ENCODE assay signal across 6 cellular contexts in the genomic region with DNA sequence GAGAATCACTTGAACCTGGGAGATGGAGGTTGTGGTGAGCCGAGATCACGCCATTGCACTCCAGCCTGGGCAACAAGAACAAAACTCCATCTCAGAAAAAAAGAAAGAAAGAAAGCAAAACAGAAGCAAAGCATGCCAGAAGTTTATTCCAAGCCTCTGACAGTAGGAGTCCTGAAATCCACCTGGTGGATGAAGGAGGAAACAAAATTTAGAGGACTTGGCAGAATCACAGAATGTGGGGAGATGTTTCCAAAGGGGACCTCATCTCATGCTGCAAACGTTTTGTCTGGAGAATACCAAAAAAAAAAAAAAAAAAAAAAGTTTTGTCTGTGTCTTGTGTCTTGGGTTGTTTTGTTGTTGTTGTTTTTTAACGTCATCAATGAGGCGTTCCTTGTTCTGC.
DNase-seq lines count a peak whose midpoint lies in the region; ATAC-seq, FAIRE-seq and TF ChIP-seq lines count a peak whose summit lies in the region.
"Not testable (repeated sequence)": the region's sequence is repeated elsewhere in the genome, so short reads cannot be mapped to it uniquely, and the experiment has no call there.

No MANE protein-coding gene starts in this region.

- FAIRE-seq in HepG2 (lab: Jason Lieb, UNC) = not testable (repeated sequence)

- not testable (repeated sequence) for H3K4me3 Mint-ChIP-seq in GM23338, HFFc6, WTC11, endodermal cell

- not testable (repeated sequence) for H3K9ac ChIP-seq in mammary epithelial cell (ENCODE audit: insufficient read depth, low read length); endodermal cell (ENCODE audit: extremely low read depth, low read length, poor library complexity, severe bottlenecking); HepG2 (ENCODE audit: insufficient read depth, low read depth, low read length)

- DNase-seq in GM23338 (ENCODE audit: low spot score) (peak; percentile 39), HFFc6 (peak; percentile 1)
- DNase-seq in WTC11 (ENCODE audit: low spot score); mammary epithelial cell; endodermal cell; HepG2 (ENCODE audit: low spot score): not testable (repeated sequence)

- not testable (repeated sequence) for TF ChIP-seq EP300 in HepG2 (IDR thresholded peaks at IDR 0.05; ENCODE audit: low read depth in 2 of 2, low read length in 2 of 2); HepG2 (CRISPR knock-in tag; IDR thresholded peaks at IDR 0.05; ENCODE audit: borderline replicate concordance)

- not testable (repeated sequence) for H3F3A ChIP-seq in GM23338 (replicated peaks; ENCODE audit: low read depth)

- BruUV-seq in mammary epithelial cell (replicated peaks; lab: Mats Ljungman, UMichigan) = TSS peak; percentile 94
- not testable (repeated sequence) for BruUV-seq in HepG2 (replicated peaks; lab: Mats Ljungman, UMichigan)

- POLR2A ChIA-PET in WTC11 (lab: Charles Lee); HepG2 (lab: Yijun Ruan, JAX): not testable (repeated sequence)

- WGBS in mammary epithelial cell (ENCODE audit: low coverage, missing lambda C conversion rate) = 94% methylated on average over 2 of the region's 5 CpGs
- WGBS in endodermal cell (ENCODE audit: insufficient coverage in 1 of 2, insufficient read length in 1 of 2), 2 experiments = no CpG with 5 or more reads among the region's 5 CpGs
- WGBS in HepG2 (ENCODE audit: low lambda C conversion rate) = under 1% methylated on average over 5 of the region's 5 CpGs

- CTCF ChIA-PET in WTC11 (lab: Charles Lee); mammary epithelial cell (lab: Charles Lee; ENCODE audit: low non-redundant PET); HepG2 (lab: Yijun Ruan, JAX; ENCODE audit: low intra/inter-chr PET ratio, low total read pairs): not testable (repeated sequence)

- H3K9me3 ChIP-seq in mammary epithelial cell (replicated peaks; ENCODE audit: insufficient read depth, low read length); endodermal cell (ENCODE audit: control insufficient read depth, low read length); HepG2 (ENCODE audit: low read length): not testable (repeated sequence)

- intact Hi-C loops in mammary epithelial cell (cut with micrococcal nuclease); HepG2 (cut with micrococcal nuclease; ENCODE audit: unreplicated experiment): not testable (repeated sequence)

- not testable (repeated sequence) for H3K27ac Mint-ChIP-seq in GM23338, HFFc6, WTC11, endodermal cell

- TF ChIP-seq CTCF in GM23338 (conservative IDR thresholded peaks at IDR 0.05; ENCODE audit: low read depth in 2 of 2) (peak in 1 of 2 experiments; percentile 15; a peak in 1 of 4 replicates), HFFc6 (IDR thresholded peaks at IDR 0.05) (0 out of 2 replicates have a peak, but pooled peaks have one; percentile 5), endodermal cell (conservative IDR thresholded peaks at IDR 0.05) (peak; percentile 47)
- TF ChIP-seq CTCF in WTC11 (IDR thresholded peaks at IDR 0.05); mammary epithelial cell (conservative IDR thresholded peaks at IDR 0.05 in 1 of 2, IDR thresholded peaks at IDR 0.05 in 1 of 2; ENCODE audit: extremely low read depth in 1 of 2, insufficient read depth in 1 of 2, low read depth in 1 of 2, low read length in 2 of 2); HepG2 (CRISPR knock-in tag; IDR thresholded peaks at IDR 0.05): not testable (repeated sequence)

- not testable (repeated sequence) for H3K36me3 Mint-ChIP-seq in GM23338 (ENCODE audit: low read depth); HFFc6 (ENCODE audit: low read depth); WTC11; endodermal cell (ENCODE audit: low read depth)

- TF ChIP-seq RAD21 in HepG2 (CRISPR knock-in tag; IDR thresholded peaks at IDR 0.05) = not testable (repeated sequence)

- ATAC-seq in GM23338 (peak; percentile 70), WTC11 (peak; percentile 65), HepG2 (peak; percentile 81)

- not testable (repeated sequence) for H3K9me3 Mint-ChIP-seq in GM23338, HFFc6, WTC11, endodermal cell

- not testable (repeated sequence) for H3K27me3 ChIP-seq in GM23338 (ENCODE audit: insufficient read depth); mammary epithelial cell (ENCODE audit: insufficient read depth, low read length); endodermal cell (ENCODE audit: control insufficient read depth, insufficient read depth, low read length, poor library complexity, severe bottlenecking); HepG2 (ENCODE audit: control insufficient read depth in 1 of 2, insufficient read depth in 2 of 2, low read length in 2 of 2)

- H3K27ac ChIP-seq in GM23338 (ENCODE audit: low read depth); mammary epithelial cell (ENCODE audit: insufficient read depth, low read depth, low read length); endodermal cell (ENCODE audit: low read depth, low read length); HepG2 (ENCODE audit: extremely low read length, insufficient read depth, low read length): not testable (repeated sequence)

- not testable (repeated sequence) for H3K4me1 Mint-ChIP-seq in GM23338; HFFc6 (ENCODE audit: low read depth); WTC11; endodermal cell

- not testable (repeated sequence) for TF ChIP-seq POLR2A in HepG2 (IDR thresholded peaks at IDR 0.05; ENCODE audit: insufficient read depth in 1 of 2, low read depth in 2 of 2, low read length in 2 of 2)

- H3K4me2 ChIP-seq in GM23338; mammary epithelial cell (ENCODE audit: insufficient read depth, low read depth, low read length); HepG2 (ENCODE audit: low read depth, low read length): not testable (repeated sequence)

- not testable (repeated sequence) for H3K36me3 ChIP-seq in GM23338 (ENCODE audit: insufficient read depth); mammary epithelial cell (ENCODE audit: insufficient read depth, low read length); endodermal cell (ENCODE audit: control insufficient read depth, insufficient read depth, low read length); HepG2 (replicated peaks in 1 of 2; ENCODE audit: control insufficient read depth in 1 of 2, insufficient read depth in 2 of 2, low read length in 2 of 2)

- in situ Hi-C loops in mammary epithelial cell (cut with MboI; ENCODE audit: low sequenced_read_pairs in 2 of 2); HepG2 (cut with HindIII; ENCODE audit: extremely low pct_ligation_motif_present, low pct_unique_long_range_greater_than_20kb): not testable (repeated sequence)

- H3K79me2 ChIP-seq in GM23338 (replicated peaks; ENCODE audit: insufficient read depth); mammary epithelial cell (ENCODE audit: insufficient read depth, low read length); HepG2 (ENCODE audit: insufficient read depth, low read length): not testable (repeated sequence)

- not testable (repeated sequence) for H3K4me1 ChIP-seq in GM23338 (ENCODE audit: insufficient read depth); mammary epithelial cell (ENCODE audit: insufficient read depth, low read length); endodermal cell (ENCODE audit: control insufficient read depth, insufficient read depth, low read length); HepG2 (ENCODE audit: insufficient read depth, low read length)

- dilution Hi-C loops in mammary epithelial cell (cut with HindIII; ENCODE audit: low sequenced_read_pairs) = not testable (repeated sequence)

- H3K27me3 Mint-ChIP-seq in GM23338 (ENCODE audit: insufficient read depth, low read depth, poor library complexity); HFFc6 (ENCODE audit: insufficient read depth); WTC11 (ENCODE audit: low read depth); endodermal cell (ENCODE audit: insufficient read depth): not testable (repeated sequence)

- not testable (repeated sequence) for H4K20me1 ChIP-seq in GM23338 (replicated peaks; ENCODE audit: insufficient read depth); mammary epithelial cell (ENCODE audit: insufficient read depth, low read length); HepG2 (ENCODE audit: insufficient read depth, low read length)

- not testable (repeated sequence) for H3K4me3 ChIP-seq in GM23338; mammary epithelial cell (replicated peaks in 1 of 3; ENCODE audit: insufficient read depth in 1 of 3, low read depth in 2 of 3, low read length in 3 of 3); endodermal cell (ENCODE audit: low read length); HepG2 (replicated peaks in 1 of 3; ENCODE audit: insufficient read depth in 1 of 3, low read depth in 2 of 3, low read length in 3 of 3)

- not testable (repeated sequence) for H2AFZ ChIP-seq in GM23338; mammary epithelial cell (ENCODE audit: low read depth, low read length); HepG2 (ENCODE audit: low read length)

- not testable (repeated sequence) for H3K9me2 ChIP-seq in GM23338 (ENCODE audit: insufficient read depth)
